Comparison of ENCODE assay signal across 12 cellular contexts in genomic region chr1:180167021-180167701, GRCh38. TPM values are rescaled to one million over a fixed set of nuclear protein-coding genes. Genes with fewer than 3 reads are reported as not detected.
DNase-seq lines count a peak whose midpoint lies in the region; ATAC-seq and TF ChIP-seq lines count a peak whose summit lies in the region.
"Had no signal": no experiment of that assay in that cellular context is flagged by ENCODE, and none has a peak within 500 bp of the region (broad histone marks: within the 10 kb centered on the region; RNA-seq: fewer than 3 reads in every experiment).

No MANE protein-coding gene starts in this region.

- H3K4me3 ChIP-seq in Peyer's patch: no peak overlapping the region
- H3K4me3 ChIP-seq in fibroblast of the aortic adventitia (ENCODE audit: low read depth, low read length): no peak overlapping the region
- no peak overlapping the region for H3K4me3 ChIP-seq in ovary
- H3K4me3 ChIP-seq: SJSA1 had no signal

- no peaks in the 10 kb centered on the region for H3K36me3 ChIP-seq in Peyer's patch
- no peaks in the 10 kb centered on the region for H3K36me3 ChIP-seq in ovary

- ATAC-seq in GM21381 (IDR thresholded peaks at IDR 0.05; ENCODE audit: unreplicated experiment): no peak
- no peak for ATAC-seq in HG02884 (IDR thresholded peaks at IDR 0.05; ENCODE audit: unreplicated experiment)
- ATAC-seq in HG03108 (IDR thresholded peaks at IDR 0.05; ENCODE audit: unreplicated experiment): no peak

- DNase-seq in COR-L47 (lab: John Stamatoyannopoulos, UW): peak; percentile 24
- DNase-seq in Peyer's patch: peak in 1 of 3 donors; percentile 43
- peak; percentile 47 for DNase-seq in fibroblast of the aortic adventitia (ENCODE audit: low read depth)
- peak in 3 of 5 donors; percentile 55 to 70 (median 56) for DNase-seq in ovary
- no peak for DNase-seq in retina
- DNase-seq: activated naive CD4-positive, alpha-beta T cell; effector CD8-positive, alpha-beta T cell; NCI-H2081 treated with DMSO at 0.1 percent for 48 hours had no signal

- H3K9me3 ChIP-seq in Peyer's patch (no peaks in the 10 kb centered on the region), ovary (no peaks in the 10 kb centered on the region)
- H3K9me3 ChIP-seq: SJSA1 had no signal

- intact Hi-C loops in ovary (cut with DNase I): no loop called here

- 38 to 50% (median 46%) methylated on average over 8 of the region's 8 CpGs for WGBS in ovary, 3 donors

- H3K4me1 ChIP-seq in Peyer's patch: peaks cover 0 to 32% (median 4%) of the 10 kb centered on the region in 4 donors
- H3K4me1 ChIP-seq in ovary (ENCODE audit: insufficient read depth): peaks cover 21% of the 10 kb centered on the region
- H3K4me1 ChIP-seq: SJSA1 had no signal

- TF ChIP-seq EP300 in ovary (IDR thresholded peaks at IDR 0.05): no peak

- H3K27ac ChIP-seq in Peyer's patch: peak overlapping the region in 3 of 4 donors; percentile 17 to 70 (median 30)
- peak overlapping the region; percentile 45 to 79 for H3K27ac ChIP-seq in ovary
- H3K27ac ChIP-seq: SJSA1 had no signal

- TF ChIP-seq POLR2A in Peyer's patch (IDR thresholded peaks at IDR 0.05) (no peak), ovary (IDR thresholded peaks at IDR 0.05) (no peak)

- no peak for TF ChIP-seq CTCF in Peyer's patch (IDR thresholded peaks at IDR 0.05)
- no peak for TF ChIP-seq CTCF in fibroblast of the aortic adventitia (IDR thresholded peaks at IDR 0.05; ENCODE audit: insufficient read depth, low read length)
- TF ChIP-seq CTCF in ovary (IDR thresholded peaks at IDR 0.05): no peak

- no peaks in the 10 kb centered on the region for H3K27me3 ChIP-seq in Peyer's patch
- H3K27me3 ChIP-seq in ovary: no peaks in the 10 kb centered on the region
- H3K27me3 ChIP-seq: SJSA1 had no signal

RNA-seq across cellular contexts. Expression of gene QSOX1, which starts 12.5 kb away (rescaled TPM):
- total RNA-seq in Peyer's patch: 10 to 100 TPM; 34.9 to 72.3 (median 51.5) TPM
- total RNA-seq in fibroblast of the aortic adventitia (ENCODE audit: low replicate concordance): 261 and 1,037 TPM in 2 replicates
- 100 to 1,000 TPM in 6 of 7 donors, 10 to 100 TPM in 1; 57.8 to 475 (median 229) TPM for total RNA-seq in ovary
- 100 to 1,000 TPM in 1 of 2 donors, 10 to 100 TPM in 1; 100.0 to 137 TPM for polyA plus RNA-seq in ovary
